In genomic region chr14:105490318-105490571, GRCh38 we compare ENCODE assay signal across 8 cellular contexts. TPM values are rescaled to one million over a fixed set of nuclear protein-coding genes. Genes with fewer than 3 reads are reported as not detected.
DNase-seq lines count a peak whose midpoint lies in the region; ATAC-seq and TF ChIP-seq lines count a peak whose summit lies in the region.

No MANE protein-coding gene starts in this region.

- intact Hi-C loops in activated B cell treated with CpG ODN at 0.5 μM for 24 hours (cut with micrococcal nuclease) (loop anchor here (1.0 to 5.0 kb wide), 12 partner anchors 13 to 737 kb away; partner anchors contain the start of genes CDCA4, CLBA1, PACS2 and SIVA1), stomach (cut with DNase I; ENCODE audit: low total_unique reads) (no loop called here)

- H3K9ac ChIP-seq in DND-41 (ENCODE audit: low read depth, low read length): peak overlapping the region; percentile 91

- CTCF ChIA-PET in activated B cell treated with CpG ODN at 0.5 μM for 24 hours (lab: Charles Lee): interaction anchor here (0.7 to 4.1 kb wide), 20 partner anchors 9 to 425 kb away, joined by 3 to 104 read pairs (median 6); partner anchors contain the start of genes GPR132 and TEX22

- POLR2A ChIA-PET in activated B cell treated with CpG ODN at 0.5 μM for 24 hours (lab: Charles Lee): interaction anchor here (1.0 to 2.5 kb wide), 8 partner anchors 9 to 189 kb away, joined by 3 to 33 read pairs (median 8); partner anchors contain the start of genes BRF1 and TEX22

- ATAC-seq in DND-41 (ENCODE audit: insufficient read depth, low read depth): no peak
- ATAC-seq in HG02588 (IDR thresholded peaks at IDR 0.05; ENCODE audit: unreplicated experiment): peak; percentile 0
- no peak for ATAC-seq in activated B cell treated with CpG ODN at 0.5 μM for 24 hours (ENCODE audit: low read depth)

- peak overlapping the region; percentile 35 to 68; a peak in 3 of 4 replicates for H3K4me3 ChIP-seq in DND-41 (ENCODE audit: low read depth in 1 of 2, low read length in 2 of 2)
- peak overlapping the region; percentile 37 for H3K4me3 ChIP-seq in hepatocyte
- H3K4me3 ChIP-seq in stomach: peak overlapping the region; percentile 70 to 91 (median 78)

- peak overlapping the region; percentile 77 for H2AFZ ChIP-seq in DND-41 (ENCODE audit: low read depth, low read length)
- H2AFZ ChIP-seq in hepatocyte: peak overlapping the region; percentile 69

- H3K79me2 ChIP-seq in DND-41 (ENCODE audit: insufficient read depth, low read length): peaks cover 13% of the 10 kb centered on the region
- no peaks in the 10 kb centered on the region for H3K79me2 ChIP-seq in hepatocyte

- no peak for TF ChIP-seq CTCF in DND-41 (IDR thresholded peaks at IDR 0.05; ENCODE audit: borderline replicate concordance, extremely low read depth, low read length, poor library complexity, severe bottlenecking)
- no peak for TF ChIP-seq CTCF in activated B cell treated with CpG ODN at 0.5 μM for 24 hours (IDR thresholded peaks at IDR 0.05)
- no peak for TF ChIP-seq CTCF in hepatocyte (IDR thresholded peaks at IDR 0.05; ENCODE audit: poor library complexity)
- no peak for TF ChIP-seq CTCF in stomach (IDR thresholded peaks at IDR 0.05)

- peak overlapping the region; percentile 84 for H3K27ac ChIP-seq in DND-41 (ENCODE audit: low read length)
- peak overlapping the region; percentile 84 for H3K27ac ChIP-seq in hepatocyte
- H3K27ac ChIP-seq in stomach: peak overlapping the region; percentile 94 to 97 (median 95)

- peaks cover 2% of the 10 kb centered on the region for H3K36me3 Mint-ChIP-seq in activated B cell treated with CpG ODN at 0.5 μM for 24 hours (ENCODE audit: low read depth)

- WGBS in hepatocyte (ENCODE audit: low lambda C conversion rate, missing lambda C conversion rate): 2% methylated on average over 9 of the region's 31 CpGs
- WGBS in stomach, 5 donors: 0 to 1% (median 0%) methylated on average over 1 to 31 of the region's 31 CpGs

- no peak for TF ChIP-seq POLR2A in stomach (IDR thresholded peaks at IDR 0.05)

- peaks cover 36% of the 10 kb centered on the region for H3K4me1 Mint-ChIP-seq in activated B cell treated with CpG ODN at 0.5 μM for 24 hours

- TF ChIP-seq EP300 in stomach (IDR thresholded peaks at IDR 0.05): no peak

- no peaks in the 10 kb centered on the region for H3K9me3 Mint-ChIP-seq in activated B cell treated with CpG ODN at 0.5 μM for 24 hours

- H4K20me1 ChIP-seq in DND-41 (ENCODE audit: insufficient read depth, low read length) (peaks cover 31% of the 10 kb centered on the region), hepatocyte (ENCODE audit: insufficient read depth, poor library complexity, severe bottlenecking) (no peaks in the 10 kb centered on the region)

- peak overlapping the region; percentile 80 for H3K4me3 Mint-ChIP-seq in activated B cell treated with CpG ODN at 0.5 μM for 24 hours

- no peaks in the 10 kb centered on the region for H3K27me3 ChIP-seq in DND-41 (ENCODE audit: insufficient read depth, low read length, poor library complexity)
- H3K27me3 ChIP-seq in hepatocyte: peaks cover 17% of the 10 kb centered on the region
- peaks cover 0 to 38% (median 10%) of the 10 kb centered on the region in 3 donors for H3K27me3 ChIP-seq in stomach

- H3K36me3 ChIP-seq in DND-41 (ENCODE audit: insufficient read depth, low read length) (peaks cover 27% of the 10 kb centered on the region), hepatocyte (replicated peaks; ENCODE audit: insufficient read depth, low read depth) (no peaks in the 10 kb centered on the region), stomach (no peaks in the 10 kb centered on the region)

- no peak for DNase-seq in DND-41
- DNase-seq in activated B cell treated with CpG ODN at 0.5 μM for 24 hours: no peak
- DNase-seq in hepatocyte (ENCODE audit: low spot score): no peak
- DNase-seq in stomach: no peak
- no peak for DNase-seq in medulla oblongata (ENCODE audit: extremely low spot score)
- no peak for DNase-seq in stimulated activated CD4-positive, alpha-beta T cell treated with anti-CD3 and anti-CD28 coated beads, Interleukin-12 subunit alpha, Interleukin-12 subunit beta, amount 100 ng/mL, for 4 hours
- DNase-seq in SKM-1 (lab: John Stamatoyannopoulos, UW; ENCODE audit: unreplicated experiment): no peak

- peak overlapping the region; percentile 82 for H3K4me2 ChIP-seq in DND-41 (ENCODE audit: insufficient read depth, low read length)
- H3K4me2 ChIP-seq in hepatocyte: peak overlapping the region; percentile 100

- H3K4me1 ChIP-seq in DND-41 (ENCODE audit: insufficient read depth, low read length) (peaks cover 45% of the 10 kb centered on the region), hepatocyte (ENCODE audit: insufficient read depth) (peaks cover 10% of the 10 kb centered on the region), stomach (peaks cover 43 to 65% (median 61%) of the 10 kb centered on the region in 4 donors)

- no peaks in the 10 kb centered on the region for H3K27me3 Mint-ChIP-seq in activated B cell treated with CpG ODN at 0.5 μM for 24 hours

- no peak overlapping the region for H3K27ac Mint-ChIP-seq in activated B cell treated with CpG ODN at 0.5 μM for 24 hours

- H3K9me3 ChIP-seq in DND-41 (ENCODE audit: insufficient read depth, low read length, severe bottlenecking) (no peaks in the 10 kb centered on the region), hepatocyte (ENCODE audit: low read depth) (no peaks in the 10 kb centered on the region), stomach (no peaks in the 10 kb centered on the region)

- H3K9me2 ChIP-seq in hepatocyte (replicated peaks; ENCODE audit: insufficient read depth): no peaks in the 10 kb centered on the region

RNA-seq across cellular contexts. Expression of gene TEDC1, which starts 0.8 kb away (rescaled TPM):
- total RNA-seq in activated B cell treated with CpG ODN at 0.5 μM for 24 hours: 16.7 and 18.1 TPM in 2 replicates
- 3.5 and 3.9 TPM in 2 replicates for total RNA-seq in hepatocyte
- polyA plus RNA-seq in hepatocyte: 4.9 and 5.1 TPM in 2 replicates
- total RNA-seq in stomach: 100 to 1,000 TPM in 1 of 5 donors, 10 to 100 TPM in 2, 1 to 10 TPM in 2; 3.0 to 167 (median 44.9) TPM
- 10 to 100 TPM; 13.8 to 18.8 (median 17.1) TPM for polyA plus RNA-seq in stomach

RNA-seq across cellular contexts. Expression of gene CRIP1, which starts 3.6 kb away (rescaled TPM):
- 112 and 129 TPM in 2 replicates for total RNA-seq in activated B cell treated with CpG ODN at 0.5 μM for 24 hours
- 1.8 and 5.8 TPM in 2 replicates for total RNA-seq in hepatocyte
- 14.7 and 19.6 TPM in 2 replicates for polyA plus RNA-seq in hepatocyte
- total RNA-seq in stomach: 10 to 100 TPM in 3 of 5 donors, 1 to 10 TPM in 1, not detected in 1; 3.5 to 95.0 (median 23.9) TPM
- polyA plus RNA-seq in stomach: 100 to 1,000 TPM in 1 of 3 donors, 10 to 100 TPM in 2; 60.1 to 149 (median 99.0) TPM

RNA-seq across cellular contexts. Expression of gene CRIP2, which starts 15.6 kb away (rescaled TPM):
- total RNA-seq in activated B cell treated with CpG ODN at 0.5 μM for 24 hours: 2.9 and 3.0 TPM in 2 replicates
- 8.3 and 11.3 TPM in 2 replicates for total RNA-seq in hepatocyte
- 29.1 and 45.6 TPM in 2 replicates for polyA plus RNA-seq in hepatocyte
- total RNA-seq in stomach: 100 to 1,000 TPM in 1 of 5 donors, 10 to 100 TPM in 4; 36.0 to 135 (median 72.7) TPM
- 100 to 1,000 TPM in 1 of 3 donors, 10 to 100 TPM in 2; 68.5 to 127 (median 94.7) TPM for polyA plus RNA-seq in stomach

RNA-seq across cellular contexts. Expression of gene TMEM121, which starts 36.1 kb away (rescaled TPM):
- total RNA-seq in activated B cell treated with CpG ODN at 0.5 μM for 24 hours (0.95 and 1.6 TPM in 2 replicates), hepatocyte (2.3 and 3.0 TPM in 2 replicates), stomach (1 to 10 TPM in 4 of 5 donors, not detected in 1; 1.3 to 8.2 (median 2.1) TPM)
- polyA plus RNA-seq in hepatocyte (3.0 and 5.8 TPM in 2 replicates), stomach (1 to 10 TPM in 2 of 3 donors, under 1 TPM in 1; 0.93 to 4.2 (median 1.2) TPM)
